8 cellular contexts compared by ENCODE assay signal in the genomic region with DNA sequence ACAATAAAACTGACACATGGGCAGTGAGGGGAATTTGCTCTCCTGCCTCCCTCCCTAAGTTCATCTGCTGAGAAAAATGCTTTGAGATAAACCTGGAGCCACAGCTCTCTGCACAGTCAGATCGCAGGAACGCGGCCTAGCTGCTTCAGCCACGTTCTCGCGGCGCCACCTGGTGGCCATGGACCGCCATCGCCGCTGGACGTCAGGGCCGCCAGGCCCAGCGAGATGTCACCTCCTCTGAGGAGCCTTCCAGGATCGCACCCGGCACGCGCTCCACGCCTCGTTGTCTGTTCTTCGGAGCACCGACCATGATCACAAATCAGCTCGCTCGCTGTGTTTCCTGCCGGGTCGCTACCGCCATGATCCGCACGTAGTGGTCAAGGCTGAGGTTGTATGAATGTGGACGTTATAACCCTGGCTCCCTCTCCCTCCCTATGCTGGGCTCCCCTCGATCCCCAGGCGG. TPM values are rescaled to one million over a fixed set of nuclear protein-coding genes. Genes with fewer than 3 reads are reported as not detected.
DNase-seq lines count a peak whose midpoint lies in the region; ATAC-seq and TF ChIP-seq lines count a peak whose summit lies in the region.

No MANE protein-coding gene starts in this region.

- H2AFZ ChIP-seq in fibroblast of lung (ENCODE audit: low read length): no peak overlapping the region

- H3K4me1 ChIP-seq in fibroblast of lung (ENCODE audit: control insufficient read depth, extremely low read depth, insufficient read depth, low read length): no peaks in the 10 kb centered on the region

- in situ Hi-C loops in G401 (cut with HindIII; ENCODE audit: low sequenced_read_pairs): no loop called here

- H4K20me1 ChIP-seq in fibroblast of lung (ENCODE audit: control insufficient read depth, extremely low read depth, insufficient read depth, low read length): no peaks in the 10 kb centered on the region

- peak; percentile 25 to 62 for TF ChIP-seq CTCF in fibroblast of lung (conservative IDR thresholded peaks at IDR 0.05 in 1 of 2, IDR thresholded peaks at IDR 0.05 in 1 of 2; ENCODE audit: low read depth in 1 of 2, low read length in 2 of 2)

- no peaks in the 10 kb centered on the region for H3K36me3 ChIP-seq in fibroblast of lung (ENCODE audit: control insufficient read depth, insufficient read depth, low read length)

- H3K9me3 ChIP-seq in fibroblast of lung (ENCODE audit: control insufficient read depth, insufficient read depth, low read depth, low read length): no peaks in the 10 kb centered on the region

- H3K4me3 ChIP-seq in fibroblast of lung (replicated peaks in 1 of 4; ENCODE audit: control extremely low read depth in 1 of 4, insufficient read depth in 1 of 4, low read depth in 3 of 4, low read length in 4 of 4): no peak overlapping the region

- DNase-seq in G401 (ENCODE audit: low spot score): peak; percentile 51
- DNase-seq in NCI-H2227 treated with DMSO at 0.1 percent for 48 hours (lab: John Stamatoyannopoulos, UW): peak; percentile 86
- DNase-seq in activated T-cell treated with anti-CD3 and anti-CD28 coated beads, Interleukin-2, amount 50 U/mL, for 1 hour: peak; percentile 48
- DNase-seq in fibroblast of lung (ENCODE audit: low read depth in 2 of 2): peak; percentile 34 to 38
- peak; percentile 9 for DNase-seq in non-pigmented ciliary epithelial cell (ENCODE audit: low read depth)
- peak; percentile 54 for DNase-seq in ureter (ENCODE audit: low spot score)

- H3K9ac ChIP-seq in fibroblast of lung (ENCODE audit: insufficient read depth, low read length): no peak overlapping the region

- H3K79me2 ChIP-seq in fibroblast of lung (ENCODE audit: control insufficient read depth, insufficient read depth, low read length): no peaks in the 10 kb centered on the region

- H3K27ac ChIP-seq in fibroblast of lung (ENCODE audit: insufficient read depth, low read length): no peak overlapping the region

- ATAC-seq in esophagus mucosa (no peak), HG03457 (IDR thresholded peaks at IDR 0.05; ENCODE audit: unreplicated experiment) (no peak)

- no peak overlapping the region for H3K4me2 ChIP-seq in fibroblast of lung (ENCODE audit: extremely low read depth, insufficient read depth, low read length)

- H3K27me3 ChIP-seq in fibroblast of lung (ENCODE audit: control insufficient read depth, insufficient read depth, low read length): no peaks in the 10 kb centered on the region

RNA-seq across cellular contexts. Expression of a gene that starts 20.6 kb away (rescaled TPM):
- 0.20 TPM in 1 of 2 replicates, not detected in the other for total RNA-seq in G401 (2014; rRNA removed; shearing (Covaris generic))
- not detected in 2 replicates for total RNA-seq in fibroblast of lung
- not detected in 2 replicates for polyA plus RNA-seq in fibroblast of lung
- polyA plus RNA-seq in fibroblast of lung (2012): not detected in 2 replicates
- not detected in 2 replicates for polyA minus RNA-seq in fibroblast of lung (ENCODE audit: low replicate concordance)
- total RNA-seq in ureter: not detected
- not detected for total RNA-seq in esophagus mucosa

RNA-seq across cellular contexts. Expression of a gene that starts 45.8 kb away (rescaled TPM):
- total RNA-seq in G401 (2014; rRNA removed; shearing (Covaris generic)): not detected in 2 replicates
- not detected in 2 replicates for total RNA-seq in fibroblast of lung
- not detected in 2 replicates for polyA plus RNA-seq in fibroblast of lung
- polyA plus RNA-seq in fibroblast of lung (2012): not detected in 2 replicates
- not detected in 2 replicates for polyA minus RNA-seq in fibroblast of lung (ENCODE audit: low replicate concordance)
- not detected for total RNA-seq in ureter
- not detected for total RNA-seq in esophagus mucosa

Comparison
In these comparisons a context has a peak if more than half of its experiments do, and no peak if none do; other contexts are left out.
1. DNase-seq: peak in every context shown above with its lines; median percentile 86 in NCI-H2227 treated with DMSO at 0.1 percent for 48 hours; 54 in ureter; 51 in G401; 48 in activated T-cell treated with anti-CD3 and anti-CD28 coated beads, Interleukin-2, amount 50 U/mL, for 1 hour; 36 in fibroblast of lung; 9 in non-pigmented ciliary epithelial cell.